15 cellular contexts compared by ENCODE assay signal in genomic region chr9:129287595-129288305, GRCh38.
A peak's percentile ranks its signal among the peaks of the same experiment; 100 is the strongest.
DNase-seq lines count a peak whose midpoint lies in the region; ATAC-seq and TF ChIP-seq lines count a peak whose summit lies in the region.
"Had no signal": no experiment of that assay in that cellular context is flagged by ENCODE, and none has a peak within 500 bp of the region (broad histone marks: within the 10 kb centered on the region; RNA-seq: fewer than 3 reads in every experiment).

No MANE protein-coding gene starts in this region.

- DNase-seq in cardiac septum (ENCODE audit: low spot score), result peak; percentile 49
- DNase-seq in Right ventricle myocardium superior, result no peak
- DNase-seq in NCI-H510A (lab: John Stamatoyannopoulos, UW), result peak; percentile 87
- peak; percentile 32 for DNase-seq in left lobe of liver (ENCODE audit: low spot score)
- peak; percentile 59 for DNase-seq in type B pancreatic cell (ENCODE audit: extremely low spot score, unreplicated experiment)
- DNase-seq in GM10266 (ENCODE audit: extremely low spot score), result no peak
- DNase-seq in activated naive CD8-positive, alpha-beta T cell treated with anti-CD3 and anti-CD28 coated beads, Interleukin-2, amount 50 U/mL, for 24 hours, result no peak
- DNase-seq in kidney tubule cell (ENCODE audit: low spot score), result no peak
- DNase-seq: activated gamma-delta T cell treated with Interleukin-2 at 50 U/mL for 16 hours, gastrocnemius medialis, NCI-H82, trophoblast cell had no signal

- H3K4me3 Mint-ChIP-seq in type B pancreatic cell, result no peak overlapping the region
- no peak overlapping the region for H3K4me3 Mint-ChIP-seq in activated naive CD8-positive, alpha-beta T cell treated with anti-CD3 and anti-CD28 coated beads, Interleukin-2, amount 50 U/mL, for 24 hours
- H3K4me3 Mint-ChIP-seq: T-helper 2 cell treated with Interferon-gamma antibody and Interleukin-4, amounts not matched to agents 5 μg/mL and 100 μg/mL, for 36 hours had no signal

- no peaks in the 10 kb centered on the region for H3K27me3 Mint-ChIP-seq in type B pancreatic cell
- H3K27me3 Mint-ChIP-seq in activated naive CD8-positive, alpha-beta T cell treated with anti-CD3 and anti-CD28 coated beads, Interleukin-2, amount 50 U/mL, for 24 hours, result no peaks in the 10 kb centered on the region

- no peak for ATAC-seq in Right ventricle myocardium superior (ENCODE audit: poor library complexity)
- ATAC-seq in left lobe of liver, result no peak
- ATAC-seq in activated naive CD8-positive, alpha-beta T cell treated with anti-CD3 and anti-CD28 coated beads, Interleukin-2, amount 50 U/mL, for 24 hours, result no peak
- ATAC-seq: gastrocnemius medialis, mucosa of descending colon had no signal

- intact Hi-C loops in cardiac septum (cut with DNase I) (no loop called here), Right ventricle myocardium superior (cut with DNase I) (no loop called here)

- no peak overlapping the region for H3K27ac Mint-ChIP-seq in type B pancreatic cell
- no peak overlapping the region for H3K27ac Mint-ChIP-seq in activated naive CD8-positive, alpha-beta T cell treated with anti-CD3 and anti-CD28 coated beads, Interleukin-2, amount 50 U/mL, for 24 hours
- H3K27ac Mint-ChIP-seq: T-helper 2 cell treated with Interferon-gamma antibody and Interleukin-4, amounts not matched to agents 5 μg/mL and 100 μg/mL, for 36 hours had no signal

- TF ChIP-seq CTCF in type B pancreatic cell (conservative IDR thresholded peaks at IDR 0.05) (no peak), GM10266 (IDR thresholded peaks at IDR 0.05; ENCODE audit: control insufficient read depth, insufficient read depth, low read depth, missing control alignments) (no peak)

- H3K9me3 Mint-ChIP-seq in type B pancreatic cell, result no peaks in the 10 kb centered on the region
- H3K9me3 Mint-ChIP-seq in activated naive CD8-positive, alpha-beta T cell treated with anti-CD3 and anti-CD28 coated beads, Interleukin-2, amount 50 U/mL, for 24 hours, result no peaks in the 10 kb centered on the region
- H3K9me3 Mint-ChIP-seq: T-helper 2 cell treated with Interferon-gamma antibody and Interleukin-4, amounts not matched to agents 5 μg/mL and 100 μg/mL, for 36 hours had no signal

- no peaks in the 10 kb centered on the region for H3K36me3 Mint-ChIP-seq in type B pancreatic cell
- H3K36me3 Mint-ChIP-seq in activated naive CD8-positive, alpha-beta T cell treated with anti-CD3 and anti-CD28 coated beads, Interleukin-2, amount 50 U/mL, for 24 hours (ENCODE audit: low read depth), result no peaks in the 10 kb centered on the region
- H3K36me3 Mint-ChIP-seq: brain had no signal

- H3K4me1 Mint-ChIP-seq in type B pancreatic cell (ENCODE audit: unreplicated experiment), result peaks cover 24% of the 10 kb centered on the region
- H3K4me1 Mint-ChIP-seq in activated naive CD8-positive, alpha-beta T cell treated with anti-CD3 and anti-CD28 coated beads, Interleukin-2, amount 50 U/mL, for 24 hours, result no peaks in the 10 kb centered on the region

Comparison
In these comparisons a context has a peak if more than half of its experiments do, and no peak if none do; other contexts are left out.
1. DNase-seq: peak in cardiac septum (single experiment), NCI-H510A (single experiment), left lobe of liver (single experiment) and type B pancreatic cell (single experiment); none in Right ventricle myocardium superior (single experiment), GM10266 (single experiment), activated naive CD8-positive, alpha-beta T cell treated with anti-CD3 and anti-CD28 coated beads, Interleukin-2, amount 50 U/mL, for 24 hours (single experiment) and kidney tubule cell (single experiment).